8 cellular contexts compared by ENCODE assay signal in the genomic region with DNA sequence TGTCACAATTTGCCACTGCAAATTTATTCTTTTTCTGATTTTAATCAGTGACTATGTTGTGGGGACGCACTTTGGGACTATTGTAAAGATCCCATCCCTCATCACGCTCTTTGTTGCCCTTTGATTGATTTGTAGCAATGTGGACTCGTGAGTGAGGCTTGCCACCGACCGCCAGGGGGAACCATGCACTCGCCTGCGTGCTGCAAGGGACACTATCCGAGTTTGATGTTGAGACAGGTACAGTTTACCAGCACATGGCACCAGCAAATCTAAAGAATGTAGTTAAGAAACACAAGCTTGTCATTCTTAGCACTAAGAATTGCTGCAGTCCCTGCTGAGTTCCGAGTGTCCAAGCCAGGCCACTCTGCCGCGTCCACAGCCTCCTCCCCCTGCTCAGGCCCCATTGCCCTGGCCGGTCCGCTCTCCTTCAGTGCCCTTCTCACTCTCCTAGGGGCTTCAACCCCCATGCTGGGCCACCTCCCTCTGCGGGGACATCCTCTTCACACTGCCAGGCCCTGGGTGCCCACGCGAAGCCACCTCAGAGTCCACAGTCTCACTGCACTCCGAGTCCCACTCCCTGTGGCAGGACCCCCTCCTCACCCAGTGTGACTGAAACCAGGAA. TPM values are rescaled to one million over a fixed set of nuclear protein-coding genes. Genes with fewer than 3 reads are reported as not detected.
DNase-seq lines count a peak whose midpoint lies in the region; ATAC-seq and TF ChIP-seq lines count a peak whose summit lies in the region.

No MANE protein-coding gene starts in this region.

- no peak for TF ChIP-seq EP300 in esophagus muscularis mucosa (IDR thresholded peaks at IDR 0.05)

- no peaks in the 10 kb centered on the region for H3K9me3 Mint-ChIP-seq in natural killer cell

- TF ChIP-seq CTCF in GM13977 (IDR thresholded peaks at IDR 0.05; ENCODE audit: extremely low read depth, insufficient read depth, missing control alignments) (peak; percentile 87), esophagus muscularis mucosa (IDR thresholded peaks at IDR 0.05) (peak; percentile 60 to 86 (median 63)), natural killer cell (IDR thresholded peaks at IDR 0.05) (peak; percentile 64)

- H3K4me3 Mint-ChIP-seq in natural killer cell: no peak overlapping the region

- H3K4me1 ChIP-seq in esophagus muscularis mucosa (peaks cover 0 to 8% (median 5%) of the 10 kb centered on the region in 4 donors), subcutaneous abdominal adipose tissue (ENCODE audit: control insufficient read depth in 5 of 5, insufficient read depth in 5 of 5, low read length in 5 of 5) (peaks cover 0 to 6% (median 3%) of the 10 kb centered on the region in 5 donors)

- no peak for TF ChIP-seq POLR2A in esophagus muscularis mucosa (IDR thresholded peaks at IDR 0.05; ENCODE audit: low read depth)

- H3K27ac ChIP-seq in esophagus muscularis mucosa (replicated peaks in 1 of 4) (no peak overlapping the region), subcutaneous abdominal adipose tissue (ENCODE audit: low read depth, low read length) (no peak overlapping the region)

- ATAC-seq in HG03039 (IDR thresholded peaks at IDR 0.05; ENCODE audit: unreplicated experiment) (peak; percentile 51), natural killer cell (peak; percentile 63 to 78 (median 67))

- H3K27me3 Mint-ChIP-seq in natural killer cell (ENCODE audit: low read depth in 2 of 2): peaks cover 7 to 25% of the 10 kb centered on the region in 2 donors

- H3K27me3 ChIP-seq in esophagus muscularis mucosa: peaks cover 0 to 8% (median 0%) of the 10 kb centered on the region in 4 donors
- peaks cover 0 to 8% (median 5%) of the 10 kb centered on the region in 5 donors for H3K27me3 ChIP-seq in subcutaneous abdominal adipose tissue (ENCODE audit: control insufficient read depth in 5 of 5, insufficient read depth in 4 of 5, low read length in 5 of 5)

- intact Hi-C loops in esophagus muscularis mucosa (cut with DNase I) (loop anchor here (10.0 kb wide), 1 partner anchor 363 kb away; no protein-coding TSS in a partner anchor), natural killer cell (cut with micrococcal nuclease) (loop anchor here (1.0 kb wide), 1 partner anchor 367 kb away; no protein-coding TSS in a partner anchor)

- in situ Hi-C loops in GM13977 (cut with MboI; ENCODE audit: low pct_unique_long_range_greater_than_20kb, low sequenced_read_pairs, unreplicated experiment): loop anchor here (25.0 kb wide), 1 partner anchor 375 kb away; a partner anchor contains a TSS

- H3K36me3 Mint-ChIP-seq in natural killer cell: no peaks in the 10 kb centered on the region

- H3K36me3 ChIP-seq in esophagus muscularis mucosa (no peaks in the 10 kb centered on the region), subcutaneous abdominal adipose tissue (ENCODE audit: control insufficient read depth in 5 of 5, insufficient read depth in 5 of 5, low read length in 5 of 5) (no peaks in the 10 kb centered on the region)

- no peak overlapping the region for H3K27ac Mint-ChIP-seq in natural killer cell

- peak; percentile 35 for DNase-seq in A172 (ENCODE audit: low spot score)
- DNase-seq in GM13977 (ENCODE audit: low spot score): peak; percentile 53
- peak; percentile 24 for DNase-seq in NCI-H748 treated with DMSO at 0.1 percent for 48 hours (lab: John Stamatoyannopoulos, UW)
- peak; percentile 49 for DNase-seq in activated T-cell treated with anti-CD3 and anti-CD28 coated beads for 1 hour (ENCODE audit: low read depth)
- DNase-seq in esophagus muscularis mucosa (ENCODE audit: extremely low spot score): no peak
- peak; percentile 37 for DNase-seq in natural killer cell

- no peaks in the 10 kb centered on the region for H3K9me3 ChIP-seq in esophagus muscularis mucosa
- no peaks in the 10 kb centered on the region for H3K9me3 ChIP-seq in subcutaneous abdominal adipose tissue (ENCODE audit: control insufficient read depth in 5 of 5, low read length in 5 of 5)

- WGBS in esophagus muscularis mucosa: 12% methylated on average over 15 of the region's 17 CpGs

- no peak overlapping the region for H3K4me3 ChIP-seq in esophagus muscularis mucosa
- H3K4me3 ChIP-seq in subcutaneous abdominal adipose tissue (ENCODE audit: low read depth in 1 of 5, low read length in 5 of 5): peak overlapping the region in 3 of 5 donors; percentile 34 to 38 (median 34)

- peaks cover 8 to 9% of the 10 kb centered on the region in 2 donors for H3K4me1 Mint-ChIP-seq in natural killer cell

- H3K9ac ChIP-seq in subcutaneous abdominal adipose tissue (ENCODE audit: low read length in 5 of 5): no peak overlapping the region

RNA-seq across cellular contexts. Expression of a gene that starts 2.0 kb away (rescaled TPM):
- total RNA-seq in A172 (2014; rRNA removed; shearing (Covaris generic)): not detected in 2 replicates
- total RNA-seq in esophagus muscularis mucosa (10 to 100 TPM in 1 of 4 donors, 1 to 10 TPM in 2, not detected in 1; 7.5 to 12.9 (median 8.3) TPM), natural killer cell (not detected)

RNA-seq across cellular contexts. Expression of a gene that starts 48.5 kb away (rescaled TPM):
- 1.1 TPM in 1 of 2 replicates, not detected in the other for total RNA-seq in A172 (2014; rRNA removed; shearing (Covaris generic))
- total RNA-seq in esophagus muscularis mucosa: 10 to 100 TPM in 1 of 4 donors, 1 to 10 TPM in 2, not detected in 1; 3.3 to 11.9 (median 7.1) TPM
- total RNA-seq in natural killer cell: not detected

RNA-seq across cellular contexts. Expression of a gene that starts 49.9 kb away (rescaled TPM):
- total RNA-seq in A172 (2014; rRNA removed; shearing (Covaris generic)): 0.72 and 0.89 TPM in 2 replicates
- total RNA-seq in esophagus muscularis mucosa (under 1 TPM in 3 of 4 donors, not detected in 1; 0.11 to 0.42 (median 0.17) TPM), natural killer cell (1 to 10 TPM in 1 of 3 donors, under 1 TPM in 2; 0.13 to 2.0 (median 0.14) TPM)

Comparison
In these comparisons a context has a peak if more than half of its experiments do, and no peak if none do; other contexts are left out.
1. H3K4me3 ChIP-seq: peak in subcutaneous abdominal adipose tissue (3 of 5); none in esophagus muscularis mucosa (0 of 4).
2. Peak in every context shown above with its lines, with median percentiles within 50 percentile points of each other: CTCF ChIP-seq.